12 cellular contexts compared by ENCODE assay signal in genomic region chr7:130966246-130967009, GRCh38.
DNase-seq lines count a peak whose midpoint lies in the region; ATAC-seq lines count a peak whose summit lies in the region.
"Had no signal": no experiment of that assay in that cellular context is flagged by ENCODE, and none has a peak within 500 bp of the region (broad histone marks: within the 10 kb centered on the region; RNA-seq: fewer than 3 reads in every experiment).

No MANE protein-coding gene starts in this region.

- no peak overlapping the region for H3K4ac ChIP-seq in mesenchymal stem cell (ENCODE audit: low read depth in 1 of 2, low read length in 2 of 2)

- peak overlapping the region in 1 of 2 experiments; percentile 18 for H3K18ac ChIP-seq in mesenchymal stem cell (ENCODE audit: low read depth in 1 of 2, low read length in 2 of 2)

- no peak overlapping the region for H3K4me3 ChIP-seq in mesenchymal stem cell (ENCODE audit: insufficient read depth in 1 of 2, low read depth in 1 of 2, low read length in 2 of 2)
- H3K4me3 ChIP-seq: lung had no signal

- intact Hi-C loops in posterior cingulate gyrus (cut with DNase I), result no loop called here

- peaks cover 11% of the 10 kb centered on the region for H3K4me1 ChIP-seq in mesenchymal stem cell (ENCODE audit: control insufficient read depth, insufficient read depth, low read depth, low read length)

- no peak overlapping the region for H2BK5ac ChIP-seq in mesenchymal stem cell (ENCODE audit: low read depth, low read length, poor library complexity, severe bottlenecking)

- no peak overlapping the region for H3K14ac ChIP-seq in mesenchymal stem cell (ENCODE audit: low read length in 2 of 2)

- H2AFZ ChIP-seq in mesenchymal stem cell (ENCODE audit: low read depth, low read length), result no peak overlapping the region

- no peak overlapping the region for H3K4me2 ChIP-seq in mesenchymal stem cell (ENCODE audit: low read length, poor library complexity, severe bottlenecking)

- 96% methylated on average over 4 of the region's 5 CpGs for WGBS in mesenchymal stem cell

- H3K27ac ChIP-seq in mesenchymal stem cell (ENCODE audit: low read length, poor library complexity, severe bottlenecking), result no peak overlapping the region

- peaks cover 9 to 78% of the 10 kb centered on the region in 2 experiments for H3K36me3 ChIP-seq in mesenchymal stem cell (ENCODE audit: control insufficient read depth in 1 of 2, insufficient read depth in 2 of 2, low read depth in 1 of 2, low read length in 2 of 2)

- H3K79me1 ChIP-seq in mesenchymal stem cell (replicated peaks; ENCODE audit: low read length, poor library complexity, severe bottlenecking), result peaks cover 15% of the 10 kb centered on the region

- no peak overlapping the region for H2BK15ac ChIP-seq in mesenchymal stem cell (ENCODE audit: low read depth, poor library complexity, severe bottlenecking)

- no peak overlapping the region for H2AK5ac ChIP-seq in mesenchymal stem cell (ENCODE audit: low read length, severe bottlenecking)

- no peaks in the 10 kb centered on the region for H3K27me3 Mint-ChIP-seq in T-helper 17 cell

- H4K8ac ChIP-seq in mesenchymal stem cell (ENCODE audit: low read length), result no peak overlapping the region

- ATAC-seq in GM18502 (IDR thresholded peaks at IDR 0.05; ENCODE audit: poor library complexity, unreplicated experiment), result peak; percentile 62
- peak; percentile 62 for ATAC-seq in HG02588 (IDR thresholded peaks at IDR 0.05; ENCODE audit: unreplicated experiment)
- ATAC-seq in T-helper 17 cell, result no peak

- peak overlapping the region; percentile 31 for H3K4me3 Mint-ChIP-seq in T-helper 17 cell

- H2BK12ac ChIP-seq in mesenchymal stem cell (ENCODE audit: low read length in 2 of 2), result no peak overlapping the region

- no peaks in the 10 kb centered on the region for H3K27me3 ChIP-seq in mesenchymal stem cell (ENCODE audit: control insufficient read depth in 1 of 2, insufficient read depth in 1 of 2, low read length in 2 of 2)

- peaks cover 10% of the 10 kb centered on the region for H3K36me3 Mint-ChIP-seq in T-helper 17 cell (ENCODE audit: low read depth)

- peak overlapping the region; percentile 86 for H3K27ac Mint-ChIP-seq in T-helper 17 cell

- H4K91ac ChIP-seq in mesenchymal stem cell (ENCODE audit: low read length), result no peak overlapping the region

- H3K9me3 ChIP-seq in T-helper 17 cell (ENCODE audit: control insufficient read depth, low read length, poor library complexity, severe bottlenecking) (no peaks in the 10 kb centered on the region), mesenchymal stem cell (ENCODE audit: control insufficient read depth, low read length) (no peaks in the 10 kb centered on the region)

- H3K9ac ChIP-seq in mesenchymal stem cell (ENCODE audit: low read length), result peak overlapping the region; percentile 36

- no peak overlapping the region for H3K23ac ChIP-seq in mesenchymal stem cell (ENCODE audit: low read length in 2 of 2)

- no peak overlapping the region for H2BK120ac ChIP-seq in mesenchymal stem cell (ENCODE audit: low read depth, low read length)

- peaks cover 50% of the 10 kb centered on the region for H3K4me1 Mint-ChIP-seq in T-helper 17 cell

- DNase-seq in T-helper 17 cell (no peak), mesenchymal stem cell (no peak), DMS79 treated with DMSO at 0.1 percent for 48 hours (lab: John Stamatoyannopoulos, UW) (no peak), NOMO-1 treated with DMSO at 0.1 percent for 48 hours (lab: John Stamatoyannopoulos, UW; ENCODE audit: unreplicated experiment) (no peak), islet precursor cell (no peak), posterior cingulate gyrus (no peak)
- DNase-seq: H7; NCI-H510A; stimulated activated CD4-positive, alpha-beta T cell treated with anti-CD3 and anti-CD28 coated beads, Interleukin-12 subunit alpha, Interleukin-12 subunit beta, amount 100 ng/mL, for 4 hours had no signal
